12 cellular contexts compared by ENCODE assay signal in the genomic region with DNA sequence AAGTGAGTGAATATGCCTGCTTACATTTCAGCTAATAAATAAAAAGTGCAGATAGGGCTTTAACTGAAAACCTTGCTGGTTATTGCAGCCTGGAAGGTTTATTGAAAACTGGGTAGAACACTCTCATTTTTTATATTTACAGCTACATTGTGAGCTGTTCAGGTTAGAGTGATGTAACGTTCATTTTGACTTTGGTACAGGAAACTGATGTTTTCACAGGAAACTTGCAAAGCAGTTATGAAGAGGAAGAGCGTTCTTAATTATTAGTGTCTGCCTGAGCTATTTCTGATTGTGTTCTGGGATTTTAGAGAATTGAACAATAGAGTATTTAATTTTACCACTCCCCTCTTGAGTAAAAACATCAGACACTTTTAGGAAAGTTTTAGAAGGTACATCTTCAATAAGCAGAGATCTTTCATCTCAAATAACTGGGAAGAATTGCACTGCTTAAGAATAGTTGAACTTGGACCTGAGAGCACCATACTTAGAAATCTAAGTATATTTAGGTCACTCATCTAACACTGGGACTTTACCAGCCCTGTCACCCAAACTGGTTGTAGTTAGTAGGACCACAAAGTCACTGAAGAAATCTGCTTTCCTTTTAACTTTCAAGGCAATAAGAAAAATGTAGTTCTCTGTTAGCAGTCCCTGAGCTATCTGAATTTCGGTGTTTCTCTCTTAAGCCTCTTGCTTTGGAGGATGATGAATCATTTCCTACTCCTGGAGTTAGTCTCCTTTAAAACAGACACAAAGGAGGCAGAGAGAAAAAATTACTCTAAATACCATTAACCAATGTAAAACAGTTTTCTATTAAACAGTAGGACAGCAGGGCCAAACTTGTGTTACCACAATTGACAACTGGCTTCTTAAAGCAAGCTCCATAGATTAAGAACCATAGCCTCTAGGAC.
A peak's percentile ranks its signal among the peaks of the same experiment; 100 is the strongest.
DNase-seq lines count a peak whose midpoint lies in the region; ATAC-seq, FAIRE-seq and TF ChIP-seq lines count a peak whose summit lies in the region.
"Had no signal": no experiment of that assay in that cellular context is flagged by ENCODE, and none has a peak within 500 bp of the region (broad histone marks: within the 10 kb centered on the region; RNA-seq: fewer than 3 reads in every experiment).

No MANE protein-coding gene starts in this region.

- FAIRE-seq in GM19239 (lab: Jason Lieb, UNC), result peak; percentile 90

- H2AK5ac ChIP-seq in H9 (ENCODE audit: insufficient read length, low read length), result no peak overlapping the region

- no peak overlapping the region for H4K91ac ChIP-seq in H9 (ENCODE audit: insufficient read length, low read depth, low read length)

- TF ChIP-seq CTCF in fibroblast of villous mesenchyme (IDR thresholded peaks at IDR 0.05; ENCODE audit: insufficient read depth, low read depth, low read length), result no peak
- TF ChIP-seq CTCF in H9 (conservative IDR thresholded peaks at IDR 0.05), result no peak

- no peaks in the 10 kb centered on the region for H4K20me1 ChIP-seq in H9 (ENCODE audit: control insufficient read depth, insufficient read depth, insufficient read length)

- H2BK20ac ChIP-seq in H9 (ENCODE audit: low read depth, low read length, poor library complexity, severe bottlenecking), result no peak overlapping the region

- CTCF ChIA-PET in CD4-positive, alpha-beta memory T cell (lab: Charles Lee; ENCODE audit: partially characterized antibody), result no interaction called here

- H3K4me1 ChIP-seq in ACC112 (ENCODE audit: control insufficient read depth, insufficient read depth, low read length, unreplicated experiment) (peaks cover 10% of the 10 kb centered on the region), H9 (ENCODE audit: insufficient read depth, low read length) (no peaks in the 10 kb centered on the region)
- H3K4me1 ChIP-seq in CD4-positive, alpha-beta memory T cell (ENCODE audit: insufficient read depth, low read length), result no peaks in the 10 kb centered on the region

- intact Hi-C loops in CD4-positive, alpha-beta memory T cell (cut with micrococcal nuclease), result no loop called here

- no peaks in the 10 kb centered on the region for H3K9me3 ChIP-seq in CD4-positive, alpha-beta memory T cell (ENCODE audit: control insufficient read depth in 1 of 2, low read length in 2 of 2)
- H3K9me3 ChIP-seq in H9 (ENCODE audit: control insufficient read depth, low read depth, low read length), result no peaks in the 10 kb centered on the region

- H3K79me2 ChIP-seq in ACC112 (ENCODE audit: control insufficient read depth, insufficient read depth, low read length, unreplicated experiment), result no peaks in the 10 kb centered on the region
- no peaks in the 10 kb centered on the region for H3K79me2 ChIP-seq in H9 (ENCODE audit: insufficient read depth, low read length)

- H3K4me3 Mint-ChIP-seq in stimulated activated memory B cell treated with anti-CD40 and anti-IgM and Interleukin-4, amounts not matched to agents 10 μg/mL and 1 μg/mL and 100 μg/mL, for 72 hours, result no peak overlapping the region
- no peak overlapping the region for H3K4me3 Mint-ChIP-seq in CD4-positive, alpha-beta memory T cell
- no peak overlapping the region for H3K4me3 Mint-ChIP-seq in H9

- no peak overlapping the region for H3K27ac Mint-ChIP-seq in stimulated activated memory B cell treated with anti-CD40 and anti-IgM and Interleukin-4, amounts not matched to agents 10 μg/mL and 1 μg/mL and 100 μg/mL, for 72 hours
- no peak overlapping the region for H3K27ac Mint-ChIP-seq in CD4-positive, alpha-beta memory T cell
- H3K27ac Mint-ChIP-seq in H9, result no peak overlapping the region
- H3K27ac Mint-ChIP-seq: progenitor cell of endocrine pancreas had no signal

- H3K79me1 ChIP-seq in H9 (ENCODE audit: insufficient read depth, low read depth, low read length, poor library complexity, severe bottlenecking), result no peaks in the 10 kb centered on the region

- H3K23me2 ChIP-seq in H9 (ENCODE audit: insufficient read length, low read depth, low read length, poor library complexity, severe bottlenecking), result no peaks in the 10 kb centered on the region

- H3T11ph ChIP-seq in H9 (ENCODE audit: low read length), result no peak overlapping the region

- H3K36me3 ChIP-seq in ACC112 (ENCODE audit: insufficient read depth, low read length), result no peaks in the 10 kb centered on the region
- H3K36me3 ChIP-seq in CD4-positive, alpha-beta memory T cell (ENCODE audit: insufficient read depth, low read length), result no peaks in the 10 kb centered on the region

- no peak overlapping the region for H4K8ac ChIP-seq in H9 (replicated peaks; ENCODE audit: insufficient read length, low read depth, low read length)

- POLR2A ChIA-PET in CD4-positive, alpha-beta memory T cell (lab: Charles Lee; ENCODE audit: partially characterized antibody), result no interaction called here

- H2BK120ac ChIP-seq in H9 (ENCODE audit: low read depth, low read length, poor library complexity, severe bottlenecking), result no peak overlapping the region

- peak overlapping the region; percentile 69 for H2AFZ ChIP-seq in ACC112 (ENCODE audit: low read length, unreplicated experiment)
- no peak overlapping the region for H2AFZ ChIP-seq in H9 (ENCODE audit: low read length)

- H3K18ac ChIP-seq in H9 (ENCODE audit: insufficient read length, low read depth, low read length), result no peak overlapping the region

- DNase-seq in GM19239 (ENCODE audit: insufficient read length, low spot score) (no peak), fibroblast of villous mesenchyme (ENCODE audit: low read depth) (peak; percentile 34), CD1c-positive myeloid dendritic cell (ENCODE audit: extremely low spot score) (no peak), H9 (no peak)
- no peak for DNase-seq in CD4-positive, alpha-beta memory T cell
- DNase-seq: activated CD4-positive, alpha-beta T cell treated with anti-CD3 and anti-CD28 coated beads, Interleukin-2, amount 50 U/mL, for 48 hours had no signal

- H2BK15ac ChIP-seq in H9 (ENCODE audit: low read depth, low read length), result no peak overlapping the region

- H2BK5ac ChIP-seq in H9 (ENCODE audit: insufficient read length, low read length), result no peak overlapping the region

- no peak overlapping the region for H3K4ac ChIP-seq in H9 (ENCODE audit: low read depth, low read length)

- no peak overlapping the region for H4K5ac ChIP-seq in H9 (ENCODE audit: insufficient read length, low read depth, low read length)

- peak; percentile 95 for ATAC-seq in SK-N-SH treated with all-trans-retinoic acid at 6 μM for 48 hours
- no peak for ATAC-seq in stimulated activated memory B cell treated with anti-CD40 and anti-IgM and Interleukin-4, amounts not matched to agents 10 μg/mL and 1 μg/mL and 100 μg/mL, for 72 hours

- WGBS in H9 (ENCODE audit: extremely low coverage, insufficient read length, low lambda C conversion rate), result no CpG with 5 or more reads among the region's 3 CpGs

- no peak overlapping the region for H3K56ac ChIP-seq in H9 (ENCODE audit: insufficient read length, low read depth, low read length)

- H3K4me2 ChIP-seq in H9 (ENCODE audit: insufficient read depth, insufficient read length, low read length), result no peak overlapping the region

- no peak overlapping the region for H3K9ac ChIP-seq in H9 (ENCODE audit: extremely low read depth, insufficient read length, low read length)

- no peak overlapping the region for H3K23ac ChIP-seq in H9 (ENCODE audit: insufficient read length, low read depth, low read length)

- H3K27me3 ChIP-seq in ACC112 (ENCODE audit: insufficient read depth, low read length) (no peaks in the 10 kb centered on the region; the same call in 1 of the 2 replicates), H9 (ENCODE audit: insufficient read depth, low read length) (no peaks in the 10 kb centered on the region)
- H3K27me3 ChIP-seq in CD4-positive, alpha-beta memory T cell (ENCODE audit: insufficient read depth, low read length), result no peaks in the 10 kb centered on the region

- H3K36me3 Mint-ChIP-seq in stimulated activated memory B cell treated with anti-CD40 and anti-IgM and Interleukin-4, amounts not matched to agents 10 μg/mL and 1 μg/mL and 100 μg/mL, for 72 hours, result peaks cover 12% of the 10 kb centered on the region
- no peaks in the 10 kb centered on the region for H3K36me3 Mint-ChIP-seq in CD4-positive, alpha-beta memory T cell
- H3K36me3 Mint-ChIP-seq in H9 (ENCODE audit: insufficient read depth in 1 of 3, low read depth in 3 of 3), result peaks cover 2 to 14% (median 7%) of the 10 kb centered on the region in 3 experiments
- H3K36me3 Mint-ChIP-seq: IgD-negative memory B cell had no signal

- no peak overlapping the region for H3K14ac ChIP-seq in H9 (ENCODE audit: insufficient read depth, low read length)

- H3K9me3 Mint-ChIP-seq in stimulated activated memory B cell treated with anti-CD40 and anti-IgM and Interleukin-4, amounts not matched to agents 10 μg/mL and 1 μg/mL and 100 μg/mL, for 72 hours, result peaks cover 7% of the 10 kb centered on the region
- H3K9me3 Mint-ChIP-seq in CD4-positive, alpha-beta memory T cell, result peaks cover 0 to 26% (median 9%) of the 10 kb centered on the region in 8 donors
- peaks cover 6 to 11% of the 10 kb centered on the region in 2 experiments for H3K9me3 Mint-ChIP-seq in H9

- H3K4me3 ChIP-seq in ACC112 (ENCODE audit: low read depth, low read length) (no peak overlapping the region), fibroblast of villous mesenchyme (ENCODE audit: low read depth, low read length) (no peak overlapping the region)
- no peak overlapping the region for H3K4me3 ChIP-seq in CD4-positive, alpha-beta memory T cell (ENCODE audit: low read length in 2 of 2)

- no peaks in the 10 kb centered on the region for H3K27me3 Mint-ChIP-seq in stimulated activated memory B cell treated with anti-CD40 and anti-IgM and Interleukin-4, amounts not matched to agents 10 μg/mL and 1 μg/mL and 100 μg/mL, for 72 hours
- H3K27me3 Mint-ChIP-seq in CD4-positive, alpha-beta memory T cell, result no peaks in the 10 kb centered on the region
- no peaks in the 10 kb centered on the region for H3K27me3 Mint-ChIP-seq in H9 (ENCODE audit: low read depth)
- H3K27me3 Mint-ChIP-seq: progenitor cell of endocrine pancreas had no signal

- H2BK12ac ChIP-seq in H9 (ENCODE audit: insufficient read length, low read depth, low read length), result no peak overlapping the region

- H3K27ac ChIP-seq in ACC112 (ENCODE audit: low read depth, low read length) (peak overlapping the region; percentile 7; the same call in 1 of the 2 replicates), H9 (ENCODE audit: insufficient read length, low read depth, low read length) (no peak overlapping the region)
- H3K27ac ChIP-seq in CD4-positive, alpha-beta memory T cell (ENCODE audit: low read depth, low read length), result no peak overlapping the region
- H3K27ac ChIP-seq: epithelial cell of prostate had no signal

- H3K4me1 Mint-ChIP-seq in stimulated activated memory B cell treated with anti-CD40 and anti-IgM and Interleukin-4, amounts not matched to agents 10 μg/mL and 1 μg/mL and 100 μg/mL, for 72 hours, result peaks cover 14% of the 10 kb centered on the region
- H3K4me1 Mint-ChIP-seq in CD4-positive, alpha-beta memory T cell, result peaks cover 0 to 3% (median 0%) of the 10 kb centered on the region in 4 donors
- no peaks in the 10 kb centered on the region for H3K4me1 Mint-ChIP-seq in H9

TF ChIP-seq in SK-N-SH treated with all-trans-retinoic acid at 6 μM for 48 hours, 23 proteins besides CTCF, POLR2A, EP300 and RAD21 (continues in another document):
- TF ChIP-seq ISL1 (CRISPR knock-in tag; IDR thresholded peaks at IDR 0.05) (no peak), SNAI2 (CRISPR knock-in tag; IDR thresholded peaks at IDR 0.05) (no peak), TCF4 (CRISPR knock-in tag; IDR thresholded peaks at IDR 0.05; ENCODE audit: borderline replicate concordance) (no peak), ZFP3 (CRISPR knock-in tag; IDR thresholded peaks at IDR 0.05) (no peak), ZC3H10 (CRISPR knock-in tag; IDR thresholded peaks at IDR 0.05) (no peak)
